11 cellular contexts compared by ENCODE assay signal in the genomic region with DNA sequence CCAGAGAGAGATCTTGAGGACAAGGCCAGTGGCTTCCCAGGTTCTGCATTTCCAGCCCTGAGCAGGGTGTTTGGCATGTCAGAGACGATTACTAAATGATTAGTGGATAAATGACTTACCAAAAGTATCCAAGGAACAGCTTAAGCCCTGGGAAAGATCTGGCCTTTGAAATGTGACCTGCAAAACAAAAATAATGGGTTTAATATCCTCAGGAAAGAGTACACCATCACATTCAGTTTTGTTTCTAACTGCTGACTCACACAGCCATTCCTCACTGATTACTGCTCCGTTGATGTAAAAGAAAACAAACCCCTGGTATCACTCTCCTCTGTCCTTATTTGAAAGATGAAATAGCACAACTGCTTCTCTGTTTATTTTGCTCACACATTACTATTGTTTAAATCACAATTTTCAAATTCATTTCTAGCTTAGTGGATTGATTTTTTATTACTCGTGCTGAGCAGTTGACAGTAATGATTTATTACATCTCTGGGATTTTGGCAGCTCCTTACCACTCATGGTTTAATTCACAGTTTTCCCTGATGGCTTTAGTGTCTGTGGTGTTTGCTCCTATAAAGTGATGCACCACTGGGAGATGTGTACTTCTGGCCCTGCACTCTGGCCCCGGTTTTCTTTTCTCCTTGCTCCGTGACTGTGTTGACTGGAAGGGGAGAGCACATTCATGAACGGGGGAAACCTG.
DNase-seq lines count a peak whose midpoint lies in the region; ATAC-seq, FAIRE-seq and TF ChIP-seq lines count a peak whose summit lies in the region.
"Had no signal": no experiment of that assay in that cellular context is flagged by ENCODE, and none has a peak within 500 bp of the region (broad histone marks: within the 10 kb centered on the region; RNA-seq: fewer than 3 reads in every experiment).

No MANE protein-coding gene starts in this region.

- no peak for TF ChIP-seq EP300 in A549 (IDR thresholded peaks at IDR 0.05)

- no peak for TF ChIP-seq RAD21 in A549 (conservative IDR thresholded peaks at IDR 0.05 in 1 of 2, IDR thresholded peaks at IDR 0.05 in 1 of 2)

- no peak for TF ChIP-seq POLR2A in A549 (IDR thresholded peaks at IDR 0.05; ENCODE audit: low read length)

- 0 out of 3 replicates have a peak, but pooled peaks cover 5% of the 10 kb centered on the region for H3K4me1 ChIP-seq in A549

- no peak for TF ChIP-seq CTCF in A549 (IDR thresholded peaks at IDR 0.05)
- no peak for TF ChIP-seq CTCF in kidney epithelial cell (IDR thresholded peaks at IDR 0.05; ENCODE audit: insufficient read depth, low read length, poor library complexity, severe bottlenecking)

- 9% methylated on average over 6 of the region's 6 CpGs for WGBS in A549 (ENCODE audit: missing lambda C conversion rate)

- FAIRE-seq in A549 (lab: Jason Lieb, UNC) (peak; percentile 90), TTC549 (lab: Jason Lieb, UNC) (peak; percentile 48)

- no peaks in the 10 kb centered on the region for H3K36me3 ChIP-seq in kidney epithelial cell (ENCODE audit: control insufficient read depth, insufficient read depth, low read length)
- H3K36me3 ChIP-seq: thoracic aorta had no signal

- no peaks in the 10 kb centered on the region for H3K9me3 ChIP-seq in A549
- H3K9me3 ChIP-seq: thoracic aorta had no signal

- H3K4me3 ChIP-seq in A549 (no peak overlapping the region), kidney epithelial cell (ENCODE audit: low read depth, low read length) (no peak overlapping the region)
- H3K4me3 ChIP-seq: coronary artery, thoracic aorta had no signal

- no peak overlapping the region for H3K27ac ChIP-seq in A549
- H3K27ac ChIP-seq: coronary artery, thoracic aorta had no signal

- ATAC-seq in A549 = peak in 1 of 2 experiments; percentile 70; a peak in 3 of 6 replicates
- no peak for ATAC-seq in GM21381 (IDR thresholded peaks at IDR 0.05; ENCODE audit: unreplicated experiment)

- peak in 1 of 2 experiments; percentile 11 for DNase-seq in A549 (ENCODE audit: low read depth in 1 of 2, low spot score in 1 of 2)
- peak; percentile 91 for DNase-seq in LHCN-M2 (ENCODE audit: low read depth)
- DNase-seq in kidney epithelial cell (ENCODE audit: low read depth) = peak; percentile 49
- DNase-seq in NCI-H2171 (lab: John Stamatoyannopoulos, UW) = no peak
- DNase-seq in activated CD4-positive, alpha-beta T cell treated with anti-CD3 and anti-CD28 coated beads for 4 hours = no peak
- no peak for DNase-seq in stimulated activated CD4-positive, alpha-beta T cell treated with anti-CD3 and anti-CD28 coated beads, Interleukin-2, amount 100 ng/mL, for 24 hours
- DNase-seq: KBM-7 had no signal

- H3K27me3 ChIP-seq in kidney epithelial cell (ENCODE audit: control insufficient read depth, insufficient read depth, low read length) = no peaks in the 10 kb centered on the region

- POLR2A ChIA-PET in A549 (lab: Yijun Ruan, JAX) = no interaction called here

- CTCF ChIA-PET in A549 (lab: Yijun Ruan, JAX) = no interaction called here

- H3K4me2 ChIP-seq in A549 = peak overlapping the region; percentile 44

TF ChIP-seq in A549, 52 proteins besides CTCF, POLR2A, EP300 and RAD21:
- TF ChIP-seq RFX5 (IDR thresholded peaks at IDR 0.05) = no peak
- no peak for TF ChIP-seq POLR2AphosphoS2 (conservative IDR thresholded peaks at IDR 0.05; ENCODE audit: low read length)
- no peak for TF ChIP-seq CHD2 (IDR thresholded peaks at IDR 0.05; ENCODE audit: low read length, partially characterized antibody)
- TF ChIP-seq, protein P1, sequence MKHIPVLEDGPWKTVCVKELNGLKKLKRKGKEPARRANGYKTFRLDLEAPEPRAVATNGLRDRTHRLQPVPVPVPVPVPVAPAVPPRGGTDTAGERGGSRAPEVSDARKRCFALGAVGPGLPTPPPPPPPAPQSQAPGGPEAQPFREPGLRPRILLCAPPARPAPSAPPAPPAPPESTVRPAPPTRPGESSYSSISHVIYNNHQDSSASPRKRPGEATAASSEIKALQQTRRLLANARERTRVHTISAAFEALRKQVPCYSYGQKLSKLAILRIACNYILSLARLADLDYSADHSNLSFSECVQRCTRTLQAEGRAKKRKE (CRISPR knock-in tag; IDR thresholded peaks at IDR 0.05; ENCODE audit: low read depth) = no peak
- no peak for TF ChIP-seq MAX (IDR thresholded peaks at IDR 0.05)
- no peak for TF ChIP-seq SREBF2 (IDR thresholded peaks at IDR 0.05)
- TF ChIP-seq TFCP2L1 (CRISPR knock-in tag; IDR thresholded peaks at IDR 0.05) = no peak
- TF ChIP-seq E2F6 (IDR thresholded peaks at IDR 0.05; ENCODE audit: borderline replicate concordance, low read depth) = no peak
- no peak for TF ChIP-seq TP53 (CRISPR knock-in tag; IDR thresholded peaks at IDR 0.05)
- TF ChIP-seq, protein P2, sequence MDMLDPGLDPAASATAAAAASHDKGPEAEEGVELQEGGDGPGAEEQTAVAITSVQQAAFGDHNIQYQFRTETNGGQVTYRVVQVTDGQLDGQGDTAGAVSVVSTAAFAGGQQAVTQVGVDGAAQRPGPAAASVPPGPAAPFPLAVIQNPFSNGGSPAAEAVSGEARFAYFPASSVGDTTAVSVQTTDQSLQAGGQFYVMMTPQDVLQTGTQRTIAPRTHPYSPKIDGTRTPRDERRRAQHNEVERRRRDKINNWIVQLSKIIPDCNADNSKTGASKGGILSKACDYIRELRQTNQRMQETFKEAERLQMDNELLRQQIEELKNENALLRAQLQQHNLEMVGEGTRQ (IDR thresholded peaks at IDR 0.05) = no peak
- no peak for TF ChIP-seq REST (IDR thresholded peaks at IDR 0.05)
- TF ChIP-seq MYC (IDR thresholded peaks at IDR 0.05; ENCODE audit: borderline replicate concordance, low read length) = no peak
- no peak for TF ChIP-seq HEYL (CRISPR knock-in tag; IDR thresholded peaks at IDR 0.05)
- no peak for TF ChIP-seq NPAS2 (CRISPR knock-in tag; IDR thresholded peaks at IDR 0.05; ENCODE audit: borderline replicate concordance)
- no peak for TF ChIP-seq JUNB (IDR thresholded peaks at IDR 0.05)

Comparison
In these comparisons a context has a peak if more than half of its experiments do, and no peak if none do; other contexts are left out.
1. DNase-seq: peak in LHCN-M2 (single experiment) and kidney epithelial cell (single experiment); none in NCI-H2171 (single experiment), activated CD4-positive, alpha-beta T cell treated with anti-CD3 and anti-CD28 coated beads for 4 hours (0 of 2) and stimulated activated CD4-positive, alpha-beta T cell treated with anti-CD3 and anti-CD28 coated beads, Interleukin-2, amount 100 ng/mL, for 24 hours (0 of 2).